ENCODE assay signal across 8 cellular contexts in the genomic region with DNA sequence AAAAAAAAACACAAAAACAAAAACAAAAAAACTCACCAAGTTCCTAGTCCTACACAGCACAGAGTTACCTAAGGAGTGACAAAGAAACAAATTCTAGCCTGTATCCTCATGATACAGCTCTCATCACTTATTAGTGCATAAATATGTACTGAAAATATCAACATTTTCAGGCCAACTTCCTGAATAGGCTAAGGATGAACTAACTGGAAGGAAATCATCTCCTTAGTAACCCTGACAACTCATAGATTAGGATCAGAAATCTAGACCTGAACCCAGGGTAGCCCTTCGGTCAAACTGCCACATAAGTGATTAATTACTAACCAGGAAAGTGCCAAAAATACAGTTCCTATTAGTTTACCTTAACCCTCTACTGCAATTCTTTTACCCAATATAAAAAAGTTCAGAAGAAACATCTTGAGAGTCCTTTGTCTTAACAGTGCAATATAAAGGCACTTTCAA. TPM values are rescaled to one million over a fixed set of nuclear protein-coding genes. Genes with fewer than 3 reads are reported as not detected.
DNase-seq lines count a peak whose midpoint lies in the region; ATAC-seq, FAIRE-seq and TF ChIP-seq lines count a peak whose summit lies in the region.
"Had no signal": no experiment of that assay in that cellular context is flagged by ENCODE, and none has a peak within 500 bp of the region (broad histone marks: within the 10 kb centered on the region; RNA-seq: fewer than 3 reads in every experiment).

No MANE protein-coding gene starts in this region.

- TF ChIP-seq CTCF in ascending aorta (IDR thresholded peaks at IDR 0.05): no peak

- FAIRE-seq in frontal cortex (lab: Jason Lieb, UNC): no peak

- no peak overlapping the region for H3K9ac ChIP-seq in HUES6 (ENCODE audit: low read length)

- intact Hi-C loops in ascending aorta (cut with DNase I): loop anchor here (5.0 kb wide), 1 partner anchor 39 kb away; the partner anchor contains the start of gene AMBRA1

- H3K27me3 ChIP-seq in HUES6 (ENCODE audit: control insufficient read depth, insufficient read depth, low read length) (no peaks in the 10 kb centered on the region), ascending aorta (no peaks in the 10 kb centered on the region)

- H3K36me3 ChIP-seq in HUES6 (ENCODE audit: control insufficient read depth, insufficient read depth, low read length) (no peaks in the 10 kb centered on the region), ascending aorta (no peaks in the 10 kb centered on the region)

- peak; percentile 24 for ATAC-seq in left lobe of liver

- H3K4me3 ChIP-seq in HUES6 (ENCODE audit: low read depth, low read length) (no peak overlapping the region), ascending aorta (no peak overlapping the region)

- H3K9me3 ChIP-seq in HUES6 (ENCODE audit: control insufficient read depth, insufficient read depth, low read depth, low read length) (no peaks in the 10 kb centered on the region), ascending aorta (no peaks in the 10 kb centered on the region)

- no peak for DNase-seq in ascending aorta (ENCODE audit: low spot score in 2 of 2)
- DNase-seq in left lobe of liver (ENCODE audit: low spot score): no peak
- no peak for DNase-seq in DMS114 treated with DMSO at 0.1 percent for 48 hours (lab: John Stamatoyannopoulos, UW; ENCODE audit: unreplicated experiment)
- DNase-seq in frontal cortex (ENCODE audit: low spot score in 2 of 2): no peak
- DNase-seq in foreskin melanocyte: no peak
- DNase-seq: SHP77 treated with DMSO at 0.1 percent for 48 hours had no signal

- H3K27ac ChIP-seq in HUES6 (ENCODE audit: low read depth, low read length): peak overlapping the region; percentile 49; the same call in 1 of the 2 replicates
- peak overlapping the region; percentile 53 to 70 for H3K27ac ChIP-seq in ascending aorta
- peak overlapping the region; percentile 20 for H3K27ac ChIP-seq in temporal lobe (ENCODE audit: low read depth, low read length)

- H3K4me1 ChIP-seq in HUES6 (ENCODE audit: control insufficient read depth, insufficient read depth, low read length): peaks cover 30% of the 10 kb centered on the region
- H3K4me1 ChIP-seq in ascending aorta: peaks cover 5 to 21% of the 10 kb centered on the region in 2 donors

RNA-seq across cellular contexts. Expression of gene AMBRA1, which starts 40.0 kb away (rescaled TPM):
- total RNA-seq in ascending aorta (12.1 TPM), left lobe of liver (14.7 TPM), temporal lobe (19.7 TPM), frontal cortex (25.3 TPM)
